Comparison of ENCODE assay signal across 8 cellular contexts in the genomic region with DNA sequence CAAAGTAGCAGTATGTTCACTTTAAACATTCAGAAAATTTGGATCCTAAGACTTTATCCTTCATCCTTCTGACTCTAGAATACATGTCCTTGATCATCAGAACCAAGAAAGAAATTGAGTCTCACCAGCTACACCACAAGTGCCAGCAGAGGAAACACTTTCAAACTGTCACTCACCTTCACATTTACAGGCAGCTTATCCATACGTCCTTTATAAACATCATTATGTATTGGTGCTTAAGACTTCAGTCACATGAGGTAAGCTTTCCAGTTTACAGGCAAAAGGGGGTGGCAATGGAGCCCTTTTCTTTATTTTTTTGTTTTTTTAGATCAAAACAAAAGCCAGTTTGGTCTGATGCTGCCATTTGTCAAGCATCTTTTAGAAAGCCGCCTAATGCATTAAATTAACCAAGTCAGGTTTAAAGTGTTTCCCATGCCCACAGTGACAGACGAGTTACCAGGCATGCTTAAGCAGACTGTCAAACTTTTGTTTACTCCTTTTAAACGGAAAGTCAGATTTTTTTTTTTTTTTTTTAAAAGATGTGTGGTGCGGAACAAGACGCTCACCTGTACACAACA. TPM values are rescaled to one million over a fixed set of nuclear protein-coding genes. Genes with fewer than 3 reads are reported as not detected.
A peak's percentile ranks its signal among the peaks of the same experiment; 100 is the strongest.
DNase-seq lines count a peak whose midpoint lies in the region; ATAC-seq and TF ChIP-seq lines count a peak whose summit lies in the region.

No MANE protein-coding gene starts in this region.

- H3K4me1 ChIP-seq in skeletal muscle tissue (ENCODE audit: control insufficient read depth in 3 of 3, insufficient read depth in 3 of 3, low read length in 3 of 3): peaks cover 9 to 13% (median 12%) of the 10 kb centered on the region in 3 donors

- peaks cover 3 to 10% (median 5%) of the 10 kb centered on the region in 3 donors for H3K36me3 ChIP-seq in skeletal muscle tissue (ENCODE audit: control insufficient read depth in 3 of 3, insufficient read depth in 3 of 3, low read length in 3 of 3)

- no peaks in the 10 kb centered on the region for H3K9me3 ChIP-seq in skeletal muscle tissue (ENCODE audit: control insufficient read depth in 3 of 3, low read length in 3 of 3)

- peak overlapping the region; percentile 88 for H3K27ac ChIP-seq in skeletal muscle tissue (ENCODE audit: low read depth, low read length)

- TF ChIP-seq CTCF in fibroblast of villous mesenchyme (IDR thresholded peaks at IDR 0.05; ENCODE audit: insufficient read depth, low read depth, low read length): no peak

- no peaks in the 10 kb centered on the region for H3K27me3 ChIP-seq in skeletal muscle tissue (ENCODE audit: control insufficient read depth in 3 of 3, insufficient read depth in 3 of 3, low read length in 3 of 3)

- ATAC-seq in GM21360 (IDR thresholded peaks at IDR 0.05; ENCODE audit: unreplicated experiment) (no peak), GM21528 (IDR thresholded peaks at IDR 0.05; ENCODE audit: low FRiP score, unreplicated experiment) (no peak)

- DNase-seq in DMS 273 (lab: John Stamatoyannopoulos, UW; ENCODE audit: unreplicated experiment) (peak; percentile 33), DMS 273 treated with DMSO at 0.1 percent for 48 hours (lab: John Stamatoyannopoulos, UW) (no peak), SW480 (ENCODE audit: low spot score) (peak; percentile 2), fibroblast of villous mesenchyme (ENCODE audit: low read depth) (no peak), NCI-H128 (lab: John Stamatoyannopoulos, UW; ENCODE audit: unreplicated experiment) (no peak)

- H3K4me3 ChIP-seq in fibroblast of villous mesenchyme (ENCODE audit: low read depth, low read length) (peak overlapping the region; percentile 83), skeletal muscle tissue (ENCODE audit: low read length in 3 of 3) (peak overlapping the region; percentile 72 to 91 (median 87))

- H3K9ac ChIP-seq in skeletal muscle tissue (ENCODE audit: low read depth in 1 of 3, low read length in 3 of 3): peak overlapping the region; percentile 85 to 95 (median 91)

RNA-seq across cellular contexts. Expression of gene BRPF3, which starts 1.0 kb away (rescaled TPM):
- total RNA-seq in fibroblast of villous mesenchyme: 19.3 and 22.5 TPM in 2 replicates
- 12.5 TPM for total RNA-seq in skeletal muscle tissue

Comparison
In these comparisons a context has a peak if more than half of its experiments do, and no peak if none do; other contexts are left out.
1. DNase-seq: peak in DMS 273 (single experiment) and SW480 (single experiment); none in DMS 273 treated with DMSO at 0.1 percent for 48 hours (single experiment), fibroblast of villous mesenchyme (single experiment) and NCI-H128 (single experiment).